In genomic region chr7:27145167-27145883, GRCh38 we compare ENCODE assay signal across 17 cellular contexts. TPM values are rescaled to one million over a fixed set of nuclear protein-coding genes. Genes with fewer than 3 reads are reported as not detected.
DNase-seq lines count a peak whose midpoint lies in the region; ATAC-seq, FAIRE-seq and TF ChIP-seq lines count a peak whose summit lies in the region.
"Had no signal": no experiment of that assay in that cellular context is flagged by ENCODE, and none has a peak within 500 bp of the region (broad histone marks: within the 10 kb centered on the region; RNA-seq: fewer than 3 reads in every experiment).

No MANE protein-coding gene starts in this region.

- no peak overlapping the region for H3K27ac Mint-ChIP-seq in T-helper 17 cell
- H3K27ac Mint-ChIP-seq: activated CD4-positive, alpha-beta memory T cell treated with anti-CD3 and anti-CD28 coated beads, Interleukin-2, amount 10 ng/mL, durations not matched to agents 7 days and 5 days; effector memory CD8-positive, alpha-beta T cell; natural killer cell had no signal

- H3K27me3 ChIP-seq in adrenal gland: no peaks in the 10 kb centered on the region
- no peaks in the 10 kb centered on the region for H3K27me3 ChIP-seq in keratinocyte (ENCODE audit: control insufficient read depth, extremely low read depth, insufficient read depth, low read length)
- H3K27me3 ChIP-seq in psoas muscle (ENCODE audit: insufficient read depth in 3 of 3, low read length in 2 of 3): no peaks in the 10 kb centered on the region
- H3K27me3 ChIP-seq: SJSA1 had no signal

- no peak overlapping the region for H3K4me3 Mint-ChIP-seq in T-helper 17 cell
- H3K4me3 Mint-ChIP-seq: activated CD4-positive, alpha-beta memory T cell treated with anti-CD3 and anti-CD28 coated beads, Interleukin-2, amount 10 ng/mL, durations not matched to agents 7 days and 5 days; effector memory CD8-positive, alpha-beta T cell; natural killer cell had no signal

- H3K9me3 ChIP-seq in adrenal gland (replicated peaks in 1 of 3) (no peaks in the 10 kb centered on the region), keratinocyte (ENCODE audit: control insufficient read depth, low read depth, low read length) (no peaks in the 10 kb centered on the region), psoas muscle (no peaks in the 10 kb centered on the region), T-helper 17 cell (ENCODE audit: control insufficient read depth, low read length, poor library complexity, severe bottlenecking) (no peaks in the 10 kb centered on the region)
- H3K9me3 ChIP-seq: SJSA1 had no signal

- peaks cover 12% of the 10 kb centered on the region for H3K4me1 Mint-ChIP-seq in T-helper 17 cell

- in situ Hi-C loops in GM13976 (cut with MboI; ENCODE audit: low sequenced_read_pairs, unreplicated experiment): no loop called here

- H3K4me2 ChIP-seq in keratinocyte (ENCODE audit: control insufficient read depth, extremely low read depth, insufficient read depth, low read depth, low read length): peak overlapping the region; percentile 94

- TF ChIP-seq POLR2A in adrenal gland (IDR thresholded peaks at IDR 0.05): no peak

- H3K4me3 ChIP-seq in adrenal gland (peak overlapping the region in 1 of 4 donors; percentile 17), keratinocyte (ENCODE audit: control insufficient read depth in 2 of 3, extremely low read depth in 1 of 3, insufficient read depth in 2 of 3, low read depth in 1 of 3, low read length in 3 of 3) (peak overlapping the region in 2 of 3 experiments; percentile 65 to 71), psoas muscle (peak overlapping the region; percentile 11)
- H3K4me3 ChIP-seq: SJSA1 had no signal

- peak overlapping the region; percentile 93 for H3K9ac ChIP-seq in keratinocyte (ENCODE audit: control insufficient read depth, extremely low read depth, insufficient read depth, low read length)

- WGBS in adrenal gland, 4 donors: 65 to 76% (median 70%) methylated on average over 35 to 44 of the region's 44 CpGs
- whole genome bisulfite sequencing in psoas muscle, 3 donors: 84 to 87% (median 85%) methylated on average over 40 to 44 of the region's 44 CpGs

- no peak for ATAC-seq in psoas muscle
- no peak for ATAC-seq in HG02759 (IDR thresholded peaks at IDR 0.05; ENCODE audit: unreplicated experiment)
- no peak for ATAC-seq in T-helper 17 cell
- no peak for ATAC-seq in HG03460 (IDR thresholded peaks at IDR 0.05; ENCODE audit: unreplicated experiment)
- ATAC-seq: effector memory CD8-positive, alpha-beta T cell; natural killer cell; stimulated activated naive CD8-positive, alpha-beta T cell treated with anti-CD3 and anti-CD28 coated beads, Interleukin-15, Interleukin-2, amounts not matched to agents 100 U/mL and 50 U/mL, for 24 hours had no signal

- H3K36me3 ChIP-seq in adrenal gland (replicated peaks in 1 of 2): peaks cover 0 to 12% of the 10 kb centered on the region in 2 donors
- H3K36me3 ChIP-seq in keratinocyte (ENCODE audit: control insufficient read depth in 2 of 2, extremely low read depth in 1 of 2, insufficient read depth in 2 of 2, low read length in 2 of 2): peaks cover 3 to 7% of the 10 kb centered on the region in 2 experiments
- H3K36me3 ChIP-seq in psoas muscle (ENCODE audit: insufficient read depth in 1 of 2, low read depth in 1 of 2): peaks cover 0 to 37% of the 10 kb centered on the region in 2 donors
- H3K36me3 ChIP-seq: brain microvascular endothelial cell had no signal

- intact Hi-C loops in adrenal gland (cut with DNase I) (no loop called here), psoas muscle (cut with DNase I) (loop anchor here in 1 of 2 donors (10.0 kb wide), 1 partner anchor 751 kb away; no protein-coding TSS in a partner anchor)

- no peaks in the 10 kb centered on the region for H3K9me1 ChIP-seq in keratinocyte (ENCODE audit: control insufficient read depth, extremely low read depth, insufficient read depth, low read length)

- H3K4me1 ChIP-seq in adrenal gland (replicated peaks in 1 of 2) (peaks cover 16 to 28% of the 10 kb centered on the region in 2 donors), keratinocyte (ENCODE audit: control insufficient read depth, extremely low read depth, insufficient read depth, low read length) (peaks cover 53% of the 10 kb centered on the region), psoas muscle (peaks cover 23% of the 10 kb centered on the region)

- DNase-seq in GM13976 (ENCODE audit: low spot score) (peak; percentile 20), adrenal gland (peak in 3 of 7 donors; percentile 23 to 59 (median 27)), keratinocyte (ENCODE audit: low read depth, low spot score) (no peak), psoas muscle (peak in 1 of 2 donors; percentile 45), DMS153 (lab: John Stamatoyannopoulos, UW) (no peak), T-helper 17 cell (no peak)
- DNase-seq: activated CD4-positive, alpha-beta memory T cell treated with anti-CD3 and anti-CD28 coated beads, Interleukin-2, amount 10 ng/mL, durations not matched to agents 7 days and 5 days; activated gamma-delta T cell; brain microvascular endothelial cell; effector memory CD8-positive, alpha-beta T cell; natural killer cell; NCI-H226; stimulated activated naive CD8-positive, alpha-beta T cell treated with anti-CD3 and anti-CD28 coated beads, Interleukin-15, Interleukin-2, amounts not matched to agents 100 U/mL and 50 U/mL, for 24 hours had no signal

- peak overlapping the region; percentile 17 for H2AFZ ChIP-seq in keratinocyte (ENCODE audit: control insufficient read depth, low read length)

- H3K27ac ChIP-seq in adrenal gland (peak overlapping the region in 4 of 5 donors; percentile 49 to 99 (median 78)), keratinocyte (ENCODE audit: control insufficient read depth, insufficient read depth, low read length) (peak overlapping the region; percentile 77), psoas muscle (peak overlapping the region; percentile 83)
- H3K27ac ChIP-seq: brain microvascular endothelial cell, SJSA1 had no signal

- dilution Hi-C loops in keratinocyte (cut with MboI; ENCODE audit: extremely low pct_ligation_motif_present, low sequenced_read_pairs): no loop called here

- H3K27me3 Mint-ChIP-seq in T-helper 17 cell: peaks cover 76% of the 10 kb centered on the region

- H3K36me3 Mint-ChIP-seq in T-helper 17 cell (ENCODE audit: low read depth): peaks cover 2% of the 10 kb centered on the region
- H3K36me3 Mint-ChIP-seq: natural killer cell had no signal

- FAIRE-seq in keratinocyte (lab: Jason Lieb, UNC): no peak
- FAIRE-seq: TTC549 had no signal

- H4K20me1 ChIP-seq in keratinocyte (ENCODE audit: control insufficient read depth, extremely low read depth, insufficient read depth, low read length): no peaks in the 10 kb centered on the region

- H3K79me2 ChIP-seq in keratinocyte (ENCODE audit: control insufficient read depth, insufficient read depth, low read length): peaks cover 92% of the 10 kb centered on the region

- no peak for TF ChIP-seq CTCF in GM13976 (IDR thresholded peaks at IDR 0.05; ENCODE audit: borderline replicate concordance, control extremely low read depth, extremely low read depth, insufficient read depth, missing control alignments)
- no peak for TF ChIP-seq CTCF in adrenal gland (IDR thresholded peaks at IDR 0.05)
- no peak for TF ChIP-seq CTCF in keratinocyte (optimal IDR thresholded peaks at IDR 0.05 in 1 of 3, IDR thresholded peaks at IDR 0.05 in 1 of 3, conservative IDR thresholded peaks at IDR 0.05 in 1 of 3; ENCODE audit: extremely low read depth in 1 of 3, insufficient read depth in 2 of 3, low read length in 3 of 3)
- TF ChIP-seq CTCF in psoas muscle (IDR thresholded peaks at IDR 0.05): no peak

RNA-seq across cellular contexts. Expression of gene HOXA5, which starts 1.8 kb away (rescaled TPM):
- total RNA-seq in adrenal gland (100 to 1,000 TPM in 1 of 8 donors, 10 to 100 TPM in 7; 39.2 to 132 (median 65.7) TPM), psoas muscle (10 to 100 TPM in 1 of 4 donors, 1 to 10 TPM in 3; 4.7 to 18.8 (median 8.1) TPM), T-helper 17 cell (under 1 TPM in 1 of 2 donors, not detected in 1; 0.26 TPM)
- polyA plus RNA-seq in adrenal gland (10 to 100 TPM; 21.8 to 42.0 (median 25.9) TPM), keratinocyte (3.3 to 7.1 TPM (median 4.5 TPM) in 3 replicates), psoas muscle (1 to 10 TPM; 2.6 to 7.6 (median 4.6) TPM)
- polyA plus RNA-seq in keratinocyte (2011; ENCODE audit: low read depth): 6.8 TPM
- 3.1 and 4.3 TPM in 2 replicates for polyA plus RNA-seq in keratinocyte (2011; cell fraction: cytosol; rRNA removed)
- polyA plus RNA-seq in keratinocyte (2011; cell fraction: nucleus; rRNA removed): 9.4 and 10.0 TPM in 2 replicates
- 3.2 and 5.0 TPM in 2 replicates for polyA plus RNA-seq in keratinocyte (2012; ENCODE audit: low replicate concordance)
- polyA minus RNA-seq in keratinocyte: 2.3 to 4.3 TPM (median 2.7 TPM) in 3 replicates
- 4.4 TPM for polyA minus RNA-seq in keratinocyte (2011; cell fraction: cytosol; rRNA and poly(A)+ RNA removed)
- polyA minus RNA-seq in keratinocyte (2011; cell fraction: nucleus; rRNA and poly(A)+ RNA removed): 5.0 and 5.5 TPM in 2 replicates
- total RNA-seq: activated CD4-positive, alpha-beta memory T cell treated with anti-CD3 and anti-CD28 coated beads, Interleukin-2, amount 10 ng/mL, durations not matched to agents 7 days and 5 days had no signal

RNA-seq across cellular contexts. Expression of gene HOXA6, which starts 2.2 kb away (rescaled TPM):
- 10 to 100 TPM in 7 of 8 donors, 1 to 10 TPM in 1; 8.5 to 27.2 (median 16.8) TPM for total RNA-seq in adrenal gland
- polyA plus RNA-seq in adrenal gland: 1 to 10 TPM; 1.3 to 5.6 (median 1.4) TPM
- polyA plus RNA-seq in keratinocyte: 0.52 to 0.72 TPM (median 0.54 TPM) in 3 replicates
- polyA plus RNA-seq in keratinocyte (2011; ENCODE audit: low read depth): not detected
- 0.26 and 0.68 TPM in 2 replicates for polyA plus RNA-seq in keratinocyte (2011; cell fraction: cytosol; rRNA removed)
- 1.8 and 2.5 TPM in 2 replicates for polyA plus RNA-seq in keratinocyte (2011; cell fraction: nucleus; rRNA removed)
- 0.44 and 1.4 TPM in 2 replicates for polyA plus RNA-seq in keratinocyte (2012; ENCODE audit: low replicate concordance)
- polyA minus RNA-seq in keratinocyte: 0.59 to 2.3 TPM (median 1.1 TPM) in 3 replicates
- polyA minus RNA-seq in keratinocyte (2011; cell fraction: cytosol; rRNA and poly(A)+ RNA removed): not detected
- polyA minus RNA-seq in keratinocyte (2011; cell fraction: nucleus; rRNA and poly(A)+ RNA removed): 2.7 and 3.6 TPM in 2 replicates
- total RNA-seq in psoas muscle: 1 to 10 TPM; 2.5 to 3.7 (median 3.1) TPM
- polyA plus RNA-seq in psoas muscle: 1 to 10 TPM in 2 of 3 donors, under 1 TPM in 1; 0.64 to 3.2 (median 1.5) TPM
- total RNA-seq in T-helper 17 cell: not detected
- total RNA-seq: activated CD4-positive, alpha-beta memory T cell treated with anti-CD3 and anti-CD28 coated beads, Interleukin-2, amount 10 ng/mL, durations not matched to agents 7 days and 5 days had no signal

RNA-seq across cellular contexts. Expression of gene HOXA3, which starts 7.1 kb away (rescaled TPM):
- total RNA-seq in adrenal gland (10 to 100 TPM in 2 of 8 donors, 1 to 10 TPM in 6; 2.3 to 32.7 (median 4.8) TPM), psoas muscle (1 to 10 TPM; 3.3 to 5.6 (median 4.2) TPM), T-helper 17 cell (not detected)
- polyA plus RNA-seq in adrenal gland (1 to 10 TPM; 1.0 to 3.7 (median 2.8) TPM), keratinocyte (0.17 to 0.84 TPM (median 0.58 TPM) in 3 replicates), psoas muscle (1 to 10 TPM in 1 of 3 donors, under 1 TPM in 2; 0.65 to 2.6 (median 0.97) TPM)
- polyA plus RNA-seq in keratinocyte (2011; ENCODE audit: low read depth): 0.87 TPM
- polyA plus RNA-seq in keratinocyte (2011; cell fraction: cytosol; rRNA removed): 0.55 and 0.95 TPM in 2 replicates
- 1.2 and 2.0 TPM in 2 replicates for polyA plus RNA-seq in keratinocyte (2011; cell fraction: nucleus; rRNA removed)
- polyA plus RNA-seq in keratinocyte (2012; ENCODE audit: low replicate concordance): 1.1 and 3.2 TPM in 2 replicates
- polyA minus RNA-seq in keratinocyte: 0.22 to 1.2 TPM in 2 of 3 replicates, not detected in the other
- 1.9 TPM for polyA minus RNA-seq in keratinocyte (2011; cell fraction: cytosol; rRNA and poly(A)+ RNA removed)
- 0.54 and 1.2 TPM in 2 replicates for polyA minus RNA-seq in keratinocyte (2011; cell fraction: nucleus; rRNA and poly(A)+ RNA removed)
- total RNA-seq: activated CD4-positive, alpha-beta memory T cell treated with anti-CD3 and anti-CD28 coated beads, Interleukin-2, amount 10 ng/mL, durations not matched to agents 7 days and 5 days had no signal

RNA-seq across cellular contexts. Expression of gene HOXA7, which starts 11.2 kb away (rescaled TPM):
- 10 to 100 TPM; 21.3 to 39.1 (median 24.9) TPM for total RNA-seq in adrenal gland
- 10 to 100 TPM in 2 of 3 donors, 1 to 10 TPM in 1; 9.7 to 25.3 (median 12.4) TPM for polyA plus RNA-seq in adrenal gland
- 3.8 to 13.5 TPM (median 8.1 TPM) in 3 replicates for polyA plus RNA-seq in keratinocyte
- 4.9 TPM for polyA plus RNA-seq in keratinocyte (2011; ENCODE audit: low read depth)
- 7.4 and 9.8 TPM in 2 replicates for polyA plus RNA-seq in keratinocyte (2011; cell fraction: cytosol; rRNA removed)
- polyA plus RNA-seq in keratinocyte (2011; cell fraction: nucleus; rRNA removed): 5.2 and 6.0 TPM in 2 replicates
- polyA plus RNA-seq in keratinocyte (2012; ENCODE audit: low replicate concordance): 3.9 and 14.3 TPM in 2 replicates
- 4.5 to 4.9 TPM (median 4.8 TPM) in 3 replicates for polyA minus RNA-seq in keratinocyte
- polyA minus RNA-seq in keratinocyte (2011; cell fraction: cytosol; rRNA and poly(A)+ RNA removed): 11.9 TPM
- 2.0 and 2.3 TPM in 2 replicates for polyA minus RNA-seq in keratinocyte (2011; cell fraction: nucleus; rRNA and poly(A)+ RNA removed)
- total RNA-seq in psoas muscle: 1 to 10 TPM; 4.7 to 8.4 (median 6.7) TPM
- polyA plus RNA-seq in psoas muscle: 10 to 100 TPM in 1 of 3 donors, 1 to 10 TPM in 2; 2.9 to 10.2 (median 6.2) TPM
- total RNA-seq in T-helper 17 cell: not detected
- total RNA-seq: activated CD4-positive, alpha-beta memory T cell treated with anti-CD3 and anti-CD28 coated beads, Interleukin-2, amount 10 ng/mL, durations not matched to agents 7 days and 5 days; natural killer cell had no signal

RNA-seq across cellular contexts. Expression of gene HOXA4, which starts 14.8 kb away (rescaled TPM):
- 10 to 100 TPM in 1 of 8 donors, 1 to 10 TPM in 7; 3.5 to 10.9 (median 5.6) TPM for total RNA-seq in adrenal gland
- 10 to 100 TPM in 2 of 3 donors, 1 to 10 TPM in 1; 9.3 to 12.6 (median 11.3) TPM for polyA plus RNA-seq in adrenal gland
- 0.40 to 1.8 TPM (median 1.5 TPM) in 3 replicates for polyA plus RNA-seq in keratinocyte
- polyA plus RNA-seq in keratinocyte (2011; ENCODE audit: low read depth): 0.55 TPM
- polyA plus RNA-seq in keratinocyte (2011; cell fraction: cytosol; rRNA removed): 1.3 and 1.5 TPM in 2 replicates
- polyA plus RNA-seq in keratinocyte (2011; cell fraction: nucleus; rRNA removed): 2.1 and 2.6 TPM in 2 replicates
- 1.2 and 1.7 TPM in 2 replicates for polyA plus RNA-seq in keratinocyte (2012; ENCODE audit: low replicate concordance)
- polyA minus RNA-seq in keratinocyte: 0.30 to 0.99 TPM (median 0.74 TPM) in 3 replicates
- polyA minus RNA-seq in keratinocyte (2011; cell fraction: cytosol; rRNA and poly(A)+ RNA removed): not detected
- 0.54 and 0.63 TPM in 2 replicates for polyA minus RNA-seq in keratinocyte (2011; cell fraction: nucleus; rRNA and poly(A)+ RNA removed)
- 10 to 100 TPM in 2 of 4 donors, 1 to 10 TPM in 2; 7.2 to 11.5 (median 9.1) TPM for total RNA-seq in psoas muscle
- polyA plus RNA-seq in psoas muscle: 10 to 100 TPM in 2 of 3 donors, 1 to 10 TPM in 1; 6.8 to 20.8 (median 12.5) TPM
- total RNA-seq in T-helper 17 cell: under 1 TPM in 1 of 2 donors, not detected in 1; 0.26 TPM

Comparison
In these comparisons a context has a peak if more than half of its experiments do, and no peak if none do; other contexts are left out.
1. RNA of gene HOXA5, which starts 1.8 kb away (total RNA-seq): 39.2 to 132 TPM in adrenal gland and 4.7 to 18.8 TPM in psoas muscle; 0.26 TPM in T-helper 17 cell; every median in the first group is over 4 times any median in the second.
2. Peak in every context shown above with its lines, with median percentiles within 50 percentile points of each other: H3K27ac ChIP-seq.